Comparison of ENCODE assay signal across 13 cellular contexts in the genomic region with DNA sequence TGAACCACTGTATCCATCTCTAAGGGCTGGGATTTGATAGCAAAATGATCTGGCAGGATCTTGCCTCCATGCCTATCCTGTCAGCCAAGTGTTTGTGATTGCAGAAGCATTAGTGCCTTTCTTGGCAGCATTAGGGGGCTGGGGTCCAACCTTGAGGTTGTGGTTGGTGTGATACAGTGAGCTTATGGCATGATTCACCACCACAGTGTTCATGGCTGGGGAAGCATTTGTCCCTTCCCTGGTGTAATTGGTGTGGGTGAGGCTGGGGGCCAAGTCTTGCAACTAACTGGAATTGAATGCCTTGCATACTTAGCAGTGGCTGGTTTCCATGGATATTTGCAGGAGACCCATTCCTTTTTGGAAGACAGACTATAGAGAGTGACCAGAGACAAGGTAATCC.
DNase-seq lines count a peak whose midpoint lies in the region; ATAC-seq and TF ChIP-seq lines count a peak whose summit lies in the region.
"Had no signal": no experiment of that assay in that cellular context is flagged by ENCODE, and none has a peak within 500 bp of the region (broad histone marks: within the 10 kb centered on the region; RNA-seq: fewer than 3 reads in every experiment).

No MANE protein-coding gene starts in this region.

- peak; percentile 64 for ATAC-seq in lung (ENCODE audit: insufficient read depth, low FRiP score)
- ATAC-seq in GM19452 (IDR thresholded peaks at IDR 0.05; ENCODE audit: unreplicated experiment): no peak
- no peak for ATAC-seq in GM19328 (IDR thresholded peaks at IDR 0.05; ENCODE audit: unreplicated experiment)
- ATAC-seq: natural killer cell had no signal

- CTCF ChIA-PET in AG04450 (lab: Charles Lee): no interaction called here

- POLR2A ChIA-PET in AG04450 (lab: Yijun Ruan, JAX): no interaction called here

- H3K9me3 Mint-ChIP-seq in chondrocyte (ENCODE audit: low read depth): peaks cover 7% of the 10 kb centered on the region
- H3K9me3 Mint-ChIP-seq: natural killer cell had no signal

- H3K27ac Mint-ChIP-seq in chondrocyte (ENCODE audit: unreplicated experiment): peak overlapping the region; percentile 73
- H3K27ac Mint-ChIP-seq: activated T-helper 1 cell treated with anti-CD3 and anti-CD28 coated beads, Interleukin-12 subunit alpha, Interleukin-12 subunit beta, Interleukin-2, Interleukin-4 antibody, amounts not matched to agents 30 ng/mL and 10 ng/mL and 1 ng/mL, durations not matched to agents 14 hours and 24 hours and 36 hours; natural killer cell had no signal

- H3K27me3 ChIP-seq in AG04450 (ENCODE audit: control insufficient read depth, insufficient read depth, low read length) (no peaks in the 10 kb centered on the region), lung (ENCODE audit: control insufficient read depth, insufficient read depth) (no peaks in the 10 kb centered on the region)
- H3K27me3 ChIP-seq: BE2C had no signal

- H3K4me3 Mint-ChIP-seq in chondrocyte (ENCODE audit: unreplicated experiment): no peak overlapping the region
- H3K4me3 Mint-ChIP-seq: activated T-helper 1 cell treated with anti-CD3 and anti-CD28 coated beads, Interleukin-12 subunit alpha, Interleukin-12 subunit beta, Interleukin-2, Interleukin-4 antibody, amounts not matched to agents 30 ng/mL and 10 ng/mL and 1 ng/mL, durations not matched to agents 14 hours and 24 hours and 36 hours; natural killer cell had no signal

- no peaks in the 10 kb centered on the region for H3K36me3 ChIP-seq in lung (ENCODE audit: control insufficient read depth in 2 of 2, insufficient read depth in 2 of 2, low read length in 2 of 2)
- H3K36me3 ChIP-seq: BE2C had no signal

- H3K4me1 Mint-ChIP-seq in chondrocyte (ENCODE audit: low read depth): peaks cover 82% of the 10 kb centered on the region
- H3K4me1 Mint-ChIP-seq: natural killer cell had no signal

- no peak for TF ChIP-seq EP300 in Ishikawa (IDR thresholded peaks at IDR 0.05; ENCODE audit: borderline replicate concordance)

- no peaks in the 10 kb centered on the region for H3K27me3 Mint-ChIP-seq in chondrocyte (ENCODE audit: low read depth)

- no peak for TF ChIP-seq CTCF in AG04450 (IDR thresholded peaks at IDR 0.05; ENCODE audit: low read depth, low read length)
- TF ChIP-seq CTCF in chondrocyte (IDR thresholded peaks at IDR 0.05): no peak
- no peak for TF ChIP-seq CTCF in lung (IDR thresholded peaks at IDR 0.05; ENCODE audit: control extremely low read depth, extremely low read depth)

- H3K27ac ChIP-seq in AG04450 (ENCODE audit: low read depth, low read length) (peak overlapping the region; percentile 32), lung (ENCODE audit: low read depth in 1 of 2, low read length in 1 of 2) (no peak overlapping the region)

- TF ChIP-seq RAD21 in Ishikawa (IDR thresholded peaks at IDR 0.05; ENCODE audit: low read depth): no peak

- H3K4me3 ChIP-seq in AG04450 (ENCODE audit: low read depth, low read length): no peak overlapping the region
- H3K4me3 ChIP-seq in lung: no peak overlapping the region
- H3K4me3 ChIP-seq: coronary artery had no signal

- peaks cover 1 to 5% of the 10 kb centered on the region in 2 donors for H3K4me1 ChIP-seq in lung (ENCODE audit: control insufficient read depth in 2 of 2, insufficient read depth in 2 of 2, low read length in 2 of 2)

- DNase-seq in AG04450 (ENCODE audit: low read depth, low spot score) (peak; percentile 87), chondrocyte (ENCODE audit: low spot score) (no peak), lung (ENCODE audit: low spot score) (peak; percentile 48), iPS-NIHi7 (ENCODE audit: extremely low spot score) (no peak)
- DNase-seq in activated CD4-positive, alpha-beta T cell treated with anti-CD3 and anti-CD28 coated beads, Interleukin-2, amount 50 U/mL, for 4 hours: no peak
- DNase-seq: BE2C, natural killer cell, NCI-H1105 had no signal

- H3K9me3 ChIP-seq in AG04450 (ENCODE audit: control insufficient read depth, insufficient read depth, low read length) (no peaks in the 10 kb centered on the region), lung (ENCODE audit: control insufficient read depth in 2 of 2, insufficient read depth in 1 of 2, low read length in 1 of 2) (no peaks in the 10 kb centered on the region)
- H3K9me3 ChIP-seq: BE2C had no signal

- H3K36me3 Mint-ChIP-seq in chondrocyte (ENCODE audit: low read depth): no peaks in the 10 kb centered on the region
- H3K36me3 Mint-ChIP-seq: natural killer cell had no signal

TF ChIP-seq in Ishikawa, 13 proteins besides CTCF, POLR2A, EP300 and RAD21:
- TF ChIP-seq TCF12 (IDR thresholded peaks at IDR 0.05; ENCODE audit: low read depth): no peak
- no peak for TF ChIP-seq YY1 (IDR thresholded peaks at IDR 0.05; ENCODE audit: low read depth)
- TF ChIP-seq CEBPB (IDR thresholded peaks at IDR 0.05): no peak
- TF ChIP-seq, protein P1, sequence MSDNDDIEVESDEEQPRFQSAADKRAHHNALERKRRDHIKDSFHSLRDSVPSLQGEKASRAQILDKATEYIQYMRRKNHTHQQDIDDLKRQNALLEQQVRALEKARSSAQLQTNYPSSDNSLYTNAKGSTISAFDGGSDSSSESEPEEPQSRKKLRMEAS (IDR thresholded peaks at IDR 0.05): no peak
- TF ChIP-seq ZBTB7A (IDR thresholded peaks at IDR 0.05; ENCODE audit: low read depth): no peak
- 0 out of 2 replicates have a peak, but pooled peaks have one; percentile 10 for TF ChIP-seq TEAD4 (IDR thresholded peaks at IDR 0.05)
- TF ChIP-seq CREB1 (IDR thresholded peaks at IDR 0.05; ENCODE audit: low read depth): no peak
- no peak for TF ChIP-seq FOXM1 (IDR thresholded peaks at IDR 0.05; ENCODE audit: borderline replicate concordance, low read depth)

Comparison
In these comparisons a context has a peak if more than half of its experiments do, and no peak if none do; other contexts are left out.
1. DNase-seq: peak in AG04450 (single experiment) and lung (single experiment); none in chondrocyte (single experiment), iPS-NIHi7 (single experiment) and activated CD4-positive, alpha-beta T cell treated with anti-CD3 and anti-CD28 coated beads, Interleukin-2, amount 50 U/mL, for 4 hours (0 of 2).